In the genomic region with DNA sequence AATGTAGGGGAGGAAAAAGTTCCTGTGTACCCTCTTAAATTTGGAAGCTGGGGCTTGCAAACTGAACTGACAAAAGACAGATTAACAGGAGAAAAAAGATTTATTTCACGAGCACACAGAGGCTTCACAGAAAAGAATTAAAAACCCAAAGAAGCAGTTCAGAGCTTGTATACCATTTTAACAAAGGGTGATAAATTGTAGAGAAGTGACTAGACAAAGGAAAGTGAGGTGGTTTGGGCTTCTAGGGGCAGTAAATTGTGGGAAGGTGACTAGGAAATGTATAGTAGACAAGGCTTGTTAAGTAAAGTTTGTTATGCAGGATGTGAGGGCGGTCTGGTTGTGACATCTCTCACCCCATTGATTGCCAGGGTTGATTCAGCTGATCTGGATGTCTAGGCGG, we compare ENCODE assay signal across 1 cellular context.
TF ChIP-seq lines count a peak whose summit lies in the region.

No MANE protein-coding gene starts in this region.

TF ChIP-seq in IMR-90, 13 proteins besides CTCF, POLR2A, EP300 and RAD21 (continued from another document):
- TF ChIP-seq, protein P1, sequence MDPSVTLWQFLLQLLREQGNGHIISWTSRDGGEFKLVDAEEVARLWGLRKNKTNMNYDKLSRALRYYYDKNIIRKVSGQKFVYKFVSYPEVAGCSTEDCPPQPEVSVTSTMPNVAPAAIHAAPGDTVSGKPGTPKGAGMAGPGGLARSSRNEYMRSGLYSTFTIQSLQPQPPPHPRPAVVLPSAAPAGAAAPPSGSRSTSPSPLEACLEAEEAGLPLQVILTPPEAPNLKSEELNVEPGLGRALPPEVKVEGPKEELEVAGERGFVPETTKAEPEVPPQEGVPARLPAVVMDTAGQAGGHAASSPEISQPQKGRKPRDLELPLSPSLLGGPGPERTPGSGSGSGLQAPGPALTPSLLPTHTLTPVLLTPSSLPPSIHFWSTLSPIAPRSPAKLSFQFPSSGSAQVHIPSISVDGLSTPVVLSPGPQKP (IDR thresholded peaks at IDR 0.05; ENCODE audit: borderline replicate concordance, low read depth, low read length), result no peak
- TF ChIP-seq MXI1 (IDR thresholded peaks at IDR 0.05; ENCODE audit: borderline replicate concordance, low read depth, low read length), result no peak
- TF ChIP-seq BHLHE40 (IDR thresholded peaks at IDR 0.05; ENCODE audit: low read depth, low read length), result no peak
- TF ChIP-seq FOS (IDR thresholded peaks at IDR 0.05; ENCODE audit: low read depth, low read length), result no peak
- no peak for TF ChIP-seq NFE2L2 (IDR thresholded peaks at IDR 0.05; ENCODE audit: low read depth, low read length)
- TF ChIP-seq RCOR1 (IDR thresholded peaks at IDR 0.05; ENCODE audit: insufficient replicate concordance, low read length), result no peak
- no peak for TF ChIP-seq RFX5 (IDR thresholded peaks at IDR 0.05; ENCODE audit: low read depth, low read length)
- TF ChIP-seq SMC3 (IDR thresholded peaks at IDR 0.05; ENCODE audit: low read depth, low read length), result no peak
- no peak for TF ChIP-seq CEBPB (IDR thresholded peaks at IDR 0.05; ENCODE audit: low read depth, low read length)
- TF ChIP-seq MAZ (IDR thresholded peaks at IDR 0.05; ENCODE audit: borderline replicate concordance, low read depth, low read length), result no peak
- TF ChIP-seq MAFK (IDR thresholded peaks at IDR 0.05; ENCODE audit: low read depth, low read length), result no peak
- TF ChIP-seq, protein P2, sequence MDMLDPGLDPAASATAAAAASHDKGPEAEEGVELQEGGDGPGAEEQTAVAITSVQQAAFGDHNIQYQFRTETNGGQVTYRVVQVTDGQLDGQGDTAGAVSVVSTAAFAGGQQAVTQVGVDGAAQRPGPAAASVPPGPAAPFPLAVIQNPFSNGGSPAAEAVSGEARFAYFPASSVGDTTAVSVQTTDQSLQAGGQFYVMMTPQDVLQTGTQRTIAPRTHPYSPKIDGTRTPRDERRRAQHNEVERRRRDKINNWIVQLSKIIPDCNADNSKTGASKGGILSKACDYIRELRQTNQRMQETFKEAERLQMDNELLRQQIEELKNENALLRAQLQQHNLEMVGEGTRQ (IDR thresholded peaks at IDR 0.05; ENCODE audit: low read depth, low read length), result no peak
